8 cellular contexts compared by ENCODE assay signal in the genomic region with DNA sequence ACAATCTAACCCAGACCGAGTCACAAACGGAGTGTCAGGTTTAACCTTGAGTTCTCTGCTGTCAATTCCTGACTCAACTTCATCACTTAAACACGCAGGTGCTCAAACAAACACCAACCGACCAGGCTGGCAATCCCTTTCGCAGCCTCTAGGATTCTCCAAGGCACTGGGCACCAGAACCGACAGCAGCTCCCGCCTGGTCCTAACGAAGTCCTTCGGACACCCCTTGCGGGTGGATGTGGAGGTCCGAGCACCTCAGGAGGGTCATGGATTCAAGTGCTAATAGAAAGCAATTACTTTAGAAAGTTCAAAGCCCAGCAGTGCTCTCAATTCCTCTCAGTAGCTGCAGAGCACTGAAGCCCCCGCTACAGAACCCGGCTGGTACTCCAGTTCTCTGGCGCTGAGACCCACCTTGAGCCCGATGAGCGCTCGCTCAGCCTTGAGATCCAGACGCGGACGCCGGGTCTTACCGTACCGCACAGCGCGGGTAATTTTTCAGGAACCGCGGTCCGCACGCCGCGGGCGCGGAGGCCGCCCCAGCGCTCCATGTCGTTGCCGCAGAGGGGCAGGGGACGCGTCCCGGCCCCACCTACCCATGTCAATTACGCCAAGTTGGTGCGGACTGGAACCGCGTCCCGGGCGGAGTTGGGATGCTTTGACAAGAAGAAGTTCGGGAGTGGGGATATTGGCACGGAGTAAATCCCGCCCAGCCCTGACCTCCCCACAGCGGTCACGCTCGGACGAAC. TPM values are rescaled to one million over a fixed set of nuclear protein-coding genes. Genes with fewer than 3 reads are reported as not detected.
DNase-seq lines count a peak whose midpoint lies in the region; ATAC-seq, FAIRE-seq and TF ChIP-seq lines count a peak whose summit lies in the region.

No MANE protein-coding gene starts in this region.

- H3K4me1 ChIP-seq in endothelial cell of umbilical vein (ENCODE audit: control insufficient read depth, extremely low read depth, insufficient read depth, low read length), result peaks cover 11% of the 10 kb centered on the region

- H3K4me3 ChIP-seq in AG04450 (ENCODE audit: low read depth, low read length) (peak overlapping the region; percentile 94), endothelial cell of umbilical vein (replicated peaks in 1 of 3; ENCODE audit: insufficient read depth in 1 of 3, low read depth in 1 of 3, low read length in 3 of 3) (peak overlapping the region; percentile 83 to 93 (median 88))

- H3K9me3 ChIP-seq in AG04450 (ENCODE audit: control insufficient read depth, insufficient read depth, low read length), result no peaks in the 10 kb centered on the region; the same call in 1 of the 2 replicates
- H3K9me3 ChIP-seq in endothelial cell of umbilical vein (replicated peaks; ENCODE audit: control insufficient read depth, insufficient read depth, low read length), result no peaks in the 10 kb centered on the region

- peak; percentile 76 for FAIRE-seq in endothelial cell of umbilical vein (lab: Jason Lieb, UNC)

- no peaks in the 10 kb centered on the region for H3K27me3 ChIP-seq in AG04450 (ENCODE audit: control insufficient read depth, insufficient read depth, low read length)
- H3K27me3 ChIP-seq in endothelial cell of umbilical vein (ENCODE audit: control insufficient read depth in 2 of 2, insufficient read depth in 2 of 2, low read length in 2 of 2), result no peaks in the 10 kb centered on the region

- H4K20me1 ChIP-seq in endothelial cell of umbilical vein (replicated peaks; ENCODE audit: control insufficient read depth, extremely low read depth, insufficient read depth, low read length), result no peaks in the 10 kb centered on the region

- no peaks in the 10 kb centered on the region for H3K9me1 ChIP-seq in endothelial cell of umbilical vein (replicated peaks; ENCODE audit: control insufficient read depth, extremely low read depth, insufficient read depth, low read length)

- DNase-seq in AG04450 (ENCODE audit: low read depth, low spot score), result no peak
- DNase-seq in NOMO-1 treated with DMSO at 0.1 percent for 48 hours (lab: John Stamatoyannopoulos, UW; ENCODE audit: unreplicated experiment), result peak; percentile 36
- peak; percentile 72 for DNase-seq in activated CD8-positive, alpha-beta memory T cell treated with anti-CD3 and anti-CD28 coated beads, Interleukin-2, amount 50 U/mL, for 48 hours
- DNase-seq in endothelial cell of umbilical vein (ENCODE audit: low read depth, low spot score), result peak; percentile 85
- peak; percentile 55 for DNase-seq in midbrain (lab: John Stamatoyannopoulos, UW)
- peak; percentile 44 for DNase-seq in stromal cell of bone marrow (ENCODE audit: low read depth)

- POLR2A ChIA-PET in AG04450 (lab: Yijun Ruan, JAX), result interaction anchor here (0.8 kb wide), 2 partner anchors 25 to 184 kb away, joined by 3 read pairs; no protein-coding TSS in a partner anchor
- POLR2A ChIA-PET in endothelial cell of umbilical vein (lab: Charles Lee), result no interaction called here

- H3K4me2 ChIP-seq in endothelial cell of umbilical vein (ENCODE audit: insufficient read depth, low read length), result peak overlapping the region; percentile 97

- peak; percentile 60 for TF ChIP-seq CTCF in AG04450 (IDR thresholded peaks at IDR 0.05; ENCODE audit: low read depth, low read length)
- TF ChIP-seq CTCF in endothelial cell of umbilical vein (IDR thresholded peaks at IDR 0.05; ENCODE audit: extremely low read depth in 1 of 2, insufficient read depth in 1 of 2, low read depth in 1 of 2, low read length in 2 of 2), result peak; percentile 39 to 65

- peak overlapping the region; percentile 69 for H3K9ac ChIP-seq in endothelial cell of umbilical vein (replicated peaks; ENCODE audit: extremely low read depth, insufficient read depth, low read length)

- H2AFZ ChIP-seq in endothelial cell of umbilical vein (ENCODE audit: low read depth, low read length), result peak overlapping the region; percentile 71

- peak overlapping the region; percentile 11 for H3K27ac ChIP-seq in AG04450 (ENCODE audit: low read depth, low read length)
- peak overlapping the region; percentile 67 for H3K27ac ChIP-seq in endothelial cell of umbilical vein (ENCODE audit: insufficient read depth, low read depth, low read length)

- TSS peak; percentile 24 for BruUV-seq in endothelial cell of umbilical vein (replicated peaks; lab: Mats Ljungman, UMichigan)

- intact Hi-C loops in endothelial cell of umbilical vein (cut with micrococcal nuclease), result loop anchor here (1.0 to 2.0 kb wide), 10 partner anchors 12 to 285 kb away; a partner anchor contains a TSS

- CTCF ChIA-PET in AG04450 (lab: Charles Lee) (interaction anchor here (0.6 to 2.5 kb wide), 10 partner anchors 9 to 463 kb away, joined by 3 to 11 read pairs (median 4); no protein-coding TSS in a partner anchor), endothelial cell of umbilical vein (lab: Charles Lee) (interaction anchor here (0.7 to 2.0 kb wide), 13 partner anchors 11 to 285 kb away, joined by 3 to 24 read pairs (median 4); no protein-coding TSS in a partner anchor)

- TF ChIP-seq POLR2A in endothelial cell of umbilical vein (IDR thresholded peaks at IDR 0.05; ENCODE audit: low read depth, low read length), result no peak

- peaks cover 55% of the 10 kb centered on the region for H3K79me2 ChIP-seq in endothelial cell of umbilical vein (ENCODE audit: control insufficient read depth, insufficient read depth, low read length)

- ATAC-seq in GM18867 (IDR thresholded peaks at IDR 0.05; ENCODE audit: unreplicated experiment) (peak; percentile 18), HG03378 (IDR thresholded peaks at IDR 0.05; ENCODE audit: unreplicated experiment) (peak; percentile 18)

- H3K36me3 ChIP-seq in endothelial cell of umbilical vein (ENCODE audit: control insufficient read depth in 2 of 2, extremely low read depth in 1 of 2, insufficient read depth in 2 of 2, low read length in 2 of 2), result no peaks in the 10 kb centered on the region

- dilution Hi-C loops in endothelial cell of umbilical vein (cut with MboI; ENCODE audit: extremely low pct_ligation_motif_present, low sequenced_read_pairs), result no loop called here

TF ChIP-seq in endothelial cell of umbilical vein, 7 proteins besides CTCF, POLR2A, EP300 and RAD21:
- no peak for TF ChIP-seq MYC (IDR thresholded peaks at IDR 0.05; ENCODE audit: low read depth, low read length)
- TF ChIP-seq GATA2 (IDR thresholded peaks at IDR 0.05; ENCODE audit: insufficient read depth, insufficient read length, low read depth, low read length), result no peak
- TF ChIP-seq POLR2AphosphoS5 (IDR thresholded peaks at IDR 0.05; ENCODE audit: insufficient read depth, low read depth, low read length), result no peak
- TF ChIP-seq FOS (IDR thresholded peaks at IDR 0.05; ENCODE audit: borderline replicate concordance, insufficient read depth, low read length), result no peak
- no peak for TF ChIP-seq EZH2 (IDR thresholded peaks at IDR 0.05; ENCODE audit: borderline replicate concordance, low read depth, low read length, severe bottlenecking)
- TF ChIP-seq, protein P1, sequence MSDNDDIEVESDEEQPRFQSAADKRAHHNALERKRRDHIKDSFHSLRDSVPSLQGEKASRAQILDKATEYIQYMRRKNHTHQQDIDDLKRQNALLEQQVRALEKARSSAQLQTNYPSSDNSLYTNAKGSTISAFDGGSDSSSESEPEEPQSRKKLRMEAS (IDR thresholded peaks at IDR 0.05; ENCODE audit: insufficient read depth, insufficient read length), result no peak
- no peak for TF ChIP-seq JUN (IDR thresholded peaks at IDR 0.05; ENCODE audit: borderline replicate concordance, insufficient read depth, insufficient read length, low read depth)

RNA-seq across cellular contexts. Expression of a gene that starts 0.7 kb away (rescaled TPM):
- 6.7 and 6.8 TPM in 2 replicates for polyA plus RNA-seq in AG04450 (2011; rRNA removed)
- 8.5 and 15.1 TPM in 2 replicates for polyA minus RNA-seq in AG04450 (2011; rRNA and poly(A)+ RNA removed)
- 31.7 and 31.9 TPM in 2 replicates for total RNA-seq in endothelial cell of umbilical vein
- 30.2 and 35.0 TPM in 2 replicates for polyA plus RNA-seq in endothelial cell of umbilical vein
- polyA plus RNA-seq in endothelial cell of umbilical vein (2011; cell fraction: cytosol; rRNA removed), result 20.0 and 24.6 TPM in 2 replicates
- polyA plus RNA-seq in endothelial cell of umbilical vein (2011; cell fraction: nucleus; rRNA removed), result 18.5 and 27.8 TPM in 2 replicates
- 30.3 and 43.9 TPM in 2 replicates for polyA plus RNA-seq in endothelial cell of umbilical vein (2012)
- 49.3 and 58.2 TPM in 2 replicates for polyA minus RNA-seq in endothelial cell of umbilical vein
- polyA minus RNA-seq in endothelial cell of umbilical vein (2011; cell fraction: cytosol; rRNA and poly(A)+ RNA removed), result 2.7 TPM
- polyA minus RNA-seq in endothelial cell of umbilical vein (2011; cell fraction: nucleus; rRNA and poly(A)+ RNA removed), result 49.4 and 51.2 TPM in 2 replicates

RNA-seq across cellular contexts. Expression of a gene that starts 43.6 kb away (rescaled TPM):
- polyA plus RNA-seq in AG04450 (2011; rRNA removed) (2.9 and 3.2 TPM in 2 replicates), endothelial cell of umbilical vein (1.3 and 1.4 TPM in 2 replicates)
- 1.0 and 1.1 TPM in 2 replicates for polyA minus RNA-seq in AG04450 (2011; rRNA and poly(A)+ RNA removed)
- total RNA-seq in endothelial cell of umbilical vein, result 4.0 and 5.3 TPM in 2 replicates
- polyA plus RNA-seq in endothelial cell of umbilical vein (2011; cell fraction: cytosol; rRNA removed), result 2.6 and 2.7 TPM in 2 replicates
- polyA plus RNA-seq in endothelial cell of umbilical vein (2011; cell fraction: nucleus; rRNA removed), result 5.6 and 7.2 TPM in 2 replicates
- 1.1 and 2.6 TPM in 2 replicates for polyA plus RNA-seq in endothelial cell of umbilical vein (2012)
- 2.5 and 3.2 TPM in 2 replicates for polyA minus RNA-seq in endothelial cell of umbilical vein
- polyA minus RNA-seq in endothelial cell of umbilical vein (2011; cell fraction: cytosol; rRNA and poly(A)+ RNA removed), result not detected
- polyA minus RNA-seq in endothelial cell of umbilical vein (2011; cell fraction: nucleus; rRNA and poly(A)+ RNA removed), result 3.4 and 8.2 TPM in 2 replicates
